In genomic region chr9:95409650-95410426, GRCh38 we compare ENCODE assay signal across 10 cellular contexts.
DNase-seq lines count a peak whose midpoint lies in the region; ATAC-seq and TF ChIP-seq lines count a peak whose summit lies in the region.
"Had no signal": no experiment of that assay in that cellular context is flagged by ENCODE, and none has a peak within 500 bp of the region (broad histone marks: within the 10 kb centered on the region; RNA-seq: fewer than 3 reads in every experiment).

No MANE protein-coding gene starts in this region.

- H3K4me3 ChIP-seq in BJ (ENCODE audit: low read depth, low read length) (no peak overlapping the region), lower lobe of right lung (no peak overlapping the region)
- H3K4me3 ChIP-seq: ascending aorta had no signal

- no peaks in the 10 kb centered on the region for H3K36me3 Mint-ChIP-seq in activated T-helper 1 cell treated with anti-CD3 and anti-CD28 coated beads, Interleukin-12 subunit alpha, Interleukin-12 subunit beta, Interleukin-2, Interleukin-4 antibody, amounts not matched to agents 30 ng/mL and 10 ng/mL and 1 ng/mL, durations not matched to agents 14 hours and 24 hours and 36 hours (ENCODE audit: low read depth)

- POLR2A ChIA-PET in BJ (lab: Charles Lee) = no interaction called here

- H3K27me3 ChIP-seq in BJ (ENCODE audit: control insufficient read depth, insufficient read depth, low read length) = peaks cover 4% of the 10 kb centered on the region
- H3K27me3 ChIP-seq in lower lobe of right lung (ENCODE audit: low read depth) = no peaks in the 10 kb centered on the region
- H3K27me3 ChIP-seq: ascending aorta had no signal

- H3K9me3 ChIP-seq in lower lobe of right lung = no peaks in the 10 kb centered on the region
- H3K9me3 ChIP-seq: ascending aorta had no signal

- no peak overlapping the region for H3K27ac ChIP-seq in lower lobe of right lung
- H3K27ac ChIP-seq: ascending aorta had no signal

- no peak overlapping the region for H3K27ac Mint-ChIP-seq in activated T-helper 1 cell treated with anti-CD3 and anti-CD28 coated beads, Interleukin-12 subunit alpha, Interleukin-12 subunit beta, Interleukin-2, Interleukin-4 antibody, amounts not matched to agents 30 ng/mL and 10 ng/mL and 1 ng/mL, durations not matched to agents 14 hours and 24 hours and 36 hours

- H3K4me1 ChIP-seq in lower lobe of right lung = no peaks in the 10 kb centered on the region
- H3K4me1 ChIP-seq: ascending aorta had no signal

- TF ChIP-seq CTCF in BJ (IDR thresholded peaks at IDR 0.05; ENCODE audit: insufficient read depth, low read depth, low read length) (no peak), lower lobe of right lung (IDR thresholded peaks at IDR 0.05) (no peak)

- H3K36me3 ChIP-seq in BJ (ENCODE audit: control insufficient read depth, insufficient read depth, low read length) (no peaks in the 10 kb centered on the region), lower lobe of right lung (no peaks in the 10 kb centered on the region)
- H3K36me3 ChIP-seq: ascending aorta had no signal

- ATAC-seq in lower lobe of right lung (peak; percentile 16 to 54), GM18517 (IDR thresholded peaks at IDR 0.05; ENCODE audit: unreplicated experiment) (no peak)

- H3K4me1 Mint-ChIP-seq in activated T-helper 1 cell treated with anti-CD3 and anti-CD28 coated beads, Interleukin-12 subunit alpha, Interleukin-12 subunit beta, Interleukin-2, Interleukin-4 antibody, amounts not matched to agents 30 ng/mL and 10 ng/mL and 1 ng/mL, durations not matched to agents 14 hours and 24 hours and 36 hours (ENCODE audit: low read depth) = no peaks in the 10 kb centered on the region

- peaks cover 12% of the 10 kb centered on the region for H3K27me3 Mint-ChIP-seq in activated T-helper 1 cell treated with anti-CD3 and anti-CD28 coated beads, Interleukin-12 subunit alpha, Interleukin-12 subunit beta, Interleukin-2, Interleukin-4 antibody, amounts not matched to agents 30 ng/mL and 10 ng/mL and 1 ng/mL, durations not matched to agents 14 hours and 24 hours and 36 hours (ENCODE audit: insufficient read depth)

- no peak overlapping the region for H3K4me3 Mint-ChIP-seq in activated T-helper 1 cell treated with anti-CD3 and anti-CD28 coated beads, Interleukin-12 subunit alpha, Interleukin-12 subunit beta, Interleukin-2, Interleukin-4 antibody, amounts not matched to agents 30 ng/mL and 10 ng/mL and 1 ng/mL, durations not matched to agents 14 hours and 24 hours and 36 hours

- intact Hi-C loops in lower lobe of right lung (cut with DNase I) = no loop called here
- intact Hi-C loops in activated T-helper 1 cell treated with anti-CD3 and anti-CD28 coated beads, Interleukin-12 subunit alpha, Interleukin-12 subunit beta, Interleukin-2, Interleukin-4 antibody, amounts not matched to agents 30 ng/mL and 10 ng/mL and 1 ng/mL, durations not matched to agents 14 hours and 24 hours and 36 hours (cut with micrococcal nuclease) = no loop called here

- CTCF ChIA-PET in BJ (lab: Yijun Ruan, JAX) = no interaction called here

- DNase-seq in BJ (ENCODE audit: low read depth) (peak; percentile 41), LHCN-M2 (ENCODE audit: low read depth) (peak; percentile 50), astrocyte of the hippocampus (ENCODE audit: low read depth, low spot score) (peak; percentile 74), lower lobe of right lung (no peak), NCI-H1417 (lab: John Stamatoyannopoulos, UW) (no peak), iPS-NIHi7 (ENCODE audit: extremely low spot score) (no peak)
- DNase-seq in activated T-helper 1 cell treated with anti-CD3 and anti-CD28 coated beads, Interleukin-12 subunit alpha, Interleukin-12 subunit beta, Interleukin-2, Interleukin-4 antibody, amounts not matched to agents 30 ng/mL and 10 ng/mL and 1 ng/mL, durations not matched to agents 14 hours and 24 hours and 36 hours (ENCODE audit: low spot score) = no peak
- DNase-seq: Karpas-422 had no signal

- H3K9me3 Mint-ChIP-seq in activated T-helper 1 cell treated with anti-CD3 and anti-CD28 coated beads, Interleukin-12 subunit alpha, Interleukin-12 subunit beta, Interleukin-2, Interleukin-4 antibody, amounts not matched to agents 30 ng/mL and 10 ng/mL and 1 ng/mL, durations not matched to agents 14 hours and 24 hours and 36 hours = no peaks in the 10 kb centered on the region

Comparison
In these comparisons a context has a peak if more than half of its experiments do, and no peak if none do; other contexts are left out.
1. DNase-seq: peak in BJ (single experiment), LHCN-M2 (single experiment) and astrocyte of the hippocampus (single experiment); none in lower lobe of right lung (single experiment), NCI-H1417 (0 of 3), activated T-helper 1 cell treated with anti-CD3 and anti-CD28 coated beads, Interleukin-12 subunit alpha, Interleukin-12 subunit beta, Interleukin-2, Interleukin-4 antibody, amounts not matched to agents 30 ng/mL and 10 ng/mL and 1 ng/mL, durations not matched to agents 14 hours and 24 hours and 36 hours (single experiment) and iPS-NIHi7 (single experiment).